21 cellular contexts compared by ENCODE assay signal in genomic region chr11:19768815-19769214, GRCh38. TPM values are rescaled to one million over a fixed set of nuclear protein-coding genes. Genes with fewer than 3 reads are reported as not detected.
"Had no signal": no experiment of that assay in that cellular context is flagged by ENCODE, and none has a peak within 500 bp of the region (broad histone marks: within the 10 kb centered on the region; RNA-seq: fewer than 3 reads in every experiment).

No MANE protein-coding gene starts in this region.

- H3K36me3 ChIP-seq: cardiac muscle cell, esophagus squamous epithelium had no signal

- H3K27ac Mint-ChIP-seq: activated B cell treated with CpG ODN at 0.5 μM for 24 hours; activated CD4-positive, alpha-beta T cell treated with anti-CD3 and anti-CD28 coated beads for 36 hours; activated naive CD4-positive, alpha-beta T cell treated with anti-CD3 and anti-CD28 coated beads for 36 hours; activated naive CD8-positive, alpha-beta T cell treated with anti-CD3 and anti-CD28 coated beads, Interleukin-2, amount 50 U/mL, for 24 hours; naive thymus-derived CD4-positive, alpha-beta T cell; stimulated activated naive B cell treated with anti-CD40 and anti-IgM and Interleukin-4, amounts not matched to agents 10 μg/mL and 1 μg/mL and 100 μg/mL, for 72 hours; T-helper 17 cell had no signal

- H3K4me3 Mint-ChIP-seq: activated B cell treated with CpG ODN at 0.5 μM for 24 hours; activated CD4-positive, alpha-beta T cell treated with anti-CD3 and anti-CD28 coated beads for 36 hours; activated naive CD4-positive, alpha-beta T cell treated with anti-CD3 and anti-CD28 coated beads for 36 hours; activated naive CD8-positive, alpha-beta T cell treated with anti-CD3 and anti-CD28 coated beads, Interleukin-2, amount 50 U/mL, for 24 hours; activated T-cell treated with anti-CD3 and anti-CD28 coated beads, Interleukin-2, amount 50 U/mL, for 4 hours; naive thymus-derived CD4-positive, alpha-beta T cell; neural crest cell; stimulated activated naive B cell treated with anti-CD40 and anti-IgM and Interleukin-4, amounts not matched to agents 10 μg/mL and 1 μg/mL and 100 μg/mL, for 72 hours; T-helper 17 cell had no signal

- H3K4me3 ChIP-seq: body of pancreas, cardiac muscle cell, esophagus squamous epithelium, testis had no signal

- H3K27ac ChIP-seq: body of pancreas, cardiac muscle cell, esophagus squamous epithelium, testis had no signal

- H3K27me3 ChIP-seq: body of pancreas, dorsolateral prefrontal cortex, esophagus squamous epithelium, testis had no signal

- H3K9me3 Mint-ChIP-seq: activated B cell treated with CpG ODN at 0.5 μM for 24 hours; activated naive CD4-positive, alpha-beta T cell treated with anti-CD3 and anti-CD28 coated beads for 36 hours; activated naive CD8-positive, alpha-beta T cell treated with anti-CD3 and anti-CD28 coated beads, Interleukin-2, amount 50 U/mL, for 24 hours; activated T-cell treated with anti-CD3 and anti-CD28 coated beads, Interleukin-2, amount 50 U/mL, for 4 hours; naive thymus-derived CD4-positive, alpha-beta T cell; neural crest cell; stimulated activated naive B cell treated with anti-CD40 and anti-IgM and Interleukin-4, amounts not matched to agents 10 μg/mL and 1 μg/mL and 100 μg/mL, for 72 hours had no signal

- H3K36me3 Mint-ChIP-seq: stimulated activated naive B cell treated with anti-CD40 and anti-IgM and Interleukin-4, amounts not matched to agents 10 μg/mL and 1 μg/mL and 100 μg/mL, for 72 hours had no signal

- DNase-seq: activated B cell treated with CpG ODN at 0.5 μM for 24 hours; activated CD4-positive, alpha-beta T cell treated with anti-CD3 and anti-CD28 coated beads for 36 hours; activated CD4-positive, alpha-beta T cell treated with anti-CD3 and anti-CD28 coated beads, Interleukin-2, amount 50 U/mL, for 48 hours; activated CD8-positive, alpha-beta memory T cell treated with anti-CD3 and anti-CD28 coated beads, Interleukin-2, amount 50 U/mL, for 48 hours; activated naive CD4-positive, alpha-beta T cell treated with anti-CD3 and anti-CD28 coated beads for 36 hours; activated naive CD8-positive, alpha-beta T cell treated with anti-CD3 and anti-CD28 coated beads, Interleukin-2, amount 50 U/mL, for 24 hours; activated T-cell treated with anti-CD3 and anti-CD28 coated beads, Interleukin-2, amount 50 U/mL, for 4 hours; body of pancreas; dorsolateral prefrontal cortex; esophagus squamous epithelium; mesendoderm; naive thymus-derived CD4-positive, alpha-beta T cell; stimulated activated CD4-positive, alpha-beta T cell treated with anti-CD3 and anti-CD28 coated beads, Interleukin-2, amount 100 ng/mL, for 48 hours; stimulated activated CD8-positive, alpha-beta memory T cell treated with anti-CD3 and anti-CD28 coated beads, Interleukin-4, amount 100 ng/mL, for 48 hours; stimulated activated naive B cell treated with anti-CD40 and anti-IgM and Interleukin-4, amounts not matched to agents 10 μg/mL and 1 μg/mL and 100 μg/mL, for 72 hours; SW 1271; T-helper 17 cell; testis; trophoblast cell had no signal

- H3K4me1 Mint-ChIP-seq: activated B cell treated with CpG ODN at 0.5 μM for 24 hours; activated CD4-positive, alpha-beta T cell treated with anti-CD3 and anti-CD28 coated beads for 36 hours; activated naive CD8-positive, alpha-beta T cell treated with anti-CD3 and anti-CD28 coated beads, Interleukin-2, amount 50 U/mL, for 24 hours; naive thymus-derived CD4-positive, alpha-beta T cell; T-helper 17 cell had no signal

- H3K4me1 ChIP-seq: esophagus squamous epithelium, testis had no signal

- H3K9me3 ChIP-seq: body of pancreas, esophagus squamous epithelium, testis had no signal

RNA-seq across cellular contexts. Expression of gene NAV2, which starts 56.2 kb away (rescaled TPM):
- polyA plus RNA-seq: naive thymus-derived CD4-positive, alpha-beta T cell had no signal
